ENCODE assay signal across 8 cellular contexts in the genomic region with DNA sequence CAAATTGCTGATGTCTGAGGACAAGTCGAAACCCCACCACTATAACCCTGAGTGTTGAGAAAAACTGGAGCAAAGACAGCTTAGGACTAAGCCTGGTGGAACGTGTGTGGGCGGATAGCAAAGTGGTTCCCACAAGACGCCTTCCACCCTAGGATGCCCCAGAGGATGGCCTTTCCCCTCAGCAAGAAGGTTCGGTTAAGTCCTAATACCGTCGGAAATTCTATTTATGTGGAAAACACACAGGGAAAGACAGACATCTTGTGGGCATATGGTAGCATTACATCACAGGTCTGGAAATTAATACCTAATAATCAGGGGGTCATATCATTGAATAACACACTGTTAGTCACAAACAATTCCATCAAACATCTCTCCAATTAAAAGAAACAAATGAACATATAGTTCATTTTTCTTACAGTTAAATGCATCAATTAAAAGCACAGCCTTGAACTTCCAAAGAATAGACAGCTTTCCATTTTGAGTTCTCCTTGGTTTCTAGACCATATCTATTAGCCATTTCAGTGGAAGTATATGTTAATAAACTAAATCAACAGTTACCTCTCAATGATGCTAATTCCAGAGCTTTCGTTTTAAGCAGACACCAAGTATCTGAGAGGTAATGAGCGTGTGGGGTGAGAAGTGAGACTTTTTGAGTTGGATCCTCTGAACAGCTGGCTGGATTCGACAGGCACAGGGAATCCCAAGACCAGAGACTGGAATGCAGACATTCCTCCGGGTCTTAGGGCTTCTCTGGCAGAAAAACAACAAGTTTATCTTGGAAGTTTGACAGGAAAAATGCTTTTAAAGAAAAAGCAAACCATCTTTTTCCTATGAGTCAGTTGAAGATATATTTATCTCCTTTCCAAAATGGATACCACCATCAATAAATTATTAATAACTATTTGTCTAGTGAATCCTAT. TPM values are rescaled to one million over a fixed set of nuclear protein-coding genes. Genes with fewer than 3 reads are reported as not detected.
DNase-seq lines count a peak whose midpoint lies in the region; ATAC-seq and TF ChIP-seq lines count a peak whose summit lies in the region.

No MANE protein-coding gene starts in this region.

- H3K27ac ChIP-seq in VCaP (no peak overlapping the region), thoracic aorta (no peak overlapping the region)

- peaks cover 18% of the 10 kb centered on the region for H3K4me1 Mint-ChIP-seq in activated T-cell treated with anti-CD3 and anti-CD28 coated beads, Interleukin-2, amount 50 U/mL, for 4 hours (ENCODE audit: low read depth)
- peaks cover 20 to 25% (median 22%) of the 10 kb centered on the region in 3 donors for H3K4me1 Mint-ChIP-seq in T-cell

- no peak overlapping the region for H3K4me3 ChIP-seq in thoracic aorta

- H3K27me3 Mint-ChIP-seq in activated T-cell treated with anti-CD3 and anti-CD28 coated beads, Interleukin-2, amount 50 U/mL, for 4 hours (ENCODE audit: low read depth): no peaks in the 10 kb centered on the region
- H3K27me3 Mint-ChIP-seq in T-cell: no peaks in the 10 kb centered on the region

- no peak overlapping the region for H3K27ac Mint-ChIP-seq in T-cell

- H3K9me3 ChIP-seq in thoracic aorta: no peaks in the 10 kb centered on the region

- no peaks in the 10 kb centered on the region for H3K36me3 ChIP-seq in thoracic aorta

- H3K36me3 Mint-ChIP-seq in activated T-cell treated with anti-CD3 and anti-CD28 coated beads, Interleukin-2, amount 50 U/mL, for 4 hours (ENCODE audit: insufficient read depth): peaks cover 8% of the 10 kb centered on the region
- peaks cover 20% of the 10 kb centered on the region for H3K36me3 Mint-ChIP-seq in T-cell

- no peak for DNase-seq in activated T-cell treated with anti-CD3 and anti-CD28 coated beads, Interleukin-2, amount 50 U/mL, for 4 hours
- DNase-seq in activated T-cell treated with anti-CD3 and anti-CD28 coated beads for 4 hours (no peak), NCI-H2029 (lab: John Stamatoyannopoulos, UW) (peak; percentile 51), iPS DF 4.7 (ENCODE audit: extremely low read depth, low spot score) (peak; percentile 51), thoracic aorta (ENCODE audit: low spot score) (no peak), T-cell (no peak)

- peak overlapping the region; percentile 5 for H3K4me3 Mint-ChIP-seq in activated T-cell treated with anti-CD3 and anti-CD28 coated beads, Interleukin-2, amount 50 U/mL, for 4 hours
- peak overlapping the region in 1 of 3 donors; percentile 22 for H3K4me3 Mint-ChIP-seq in T-cell

- TF ChIP-seq CTCF in VCaP (conservative IDR thresholded peaks at IDR 0.05) (peak; percentile 94), thoracic aorta (IDR thresholded peaks at IDR 0.05) (peak; percentile 73)

- H3K9me3 Mint-ChIP-seq in activated T-cell treated with anti-CD3 and anti-CD28 coated beads, Interleukin-2, amount 50 U/mL, for 4 hours: no peaks in the 10 kb centered on the region
- H3K9me3 Mint-ChIP-seq in T-cell: no peaks in the 10 kb centered on the region

- no peak for ATAC-seq in activated T-cell treated with anti-CD3 and anti-CD28 coated beads, Interleukin-2, amount 50 U/mL, for 4 hours
- ATAC-seq in thoracic aorta (ENCODE audit: insufficient number of reproducible peaks, low FRiP score, low read depth) (no peak), HG03442 (IDR thresholded peaks at IDR 0.05; ENCODE audit: unreplicated experiment) (no peak), T-cell (replicated peaks in 1 of 4) (no peak)

- CTCF ChIA-PET in T-cell (lab: Charles Lee): no interaction called here

- POLR2A ChIA-PET in T-cell (lab: Charles Lee): interaction anchor here in 1 of 2 donors (0.6 kb wide), 1 partner anchor 1262 kb away, joined by 7 read pairs; no protein-coding TSS in a partner anchor

- peaks cover 17 to 29% of the 10 kb centered on the region in 2 donors for H3K4me1 ChIP-seq in thoracic aorta (ENCODE audit: control insufficient read depth in 1 of 2, low read depth in 2 of 2)

- no peaks in the 10 kb centered on the region for H3K27me3 ChIP-seq in thoracic aorta (replicated peaks; ENCODE audit: insufficient read depth)

RNA-seq across cellular contexts. Expression of gene ICE1, which starts 2.9 kb away (rescaled TPM):
- 10 to 100 TPM; 40.2 to 42.0 (median 41.1) TPM for total RNA-seq in activated T-cell treated with anti-CD3 and anti-CD28 coated beads, Interleukin-2, amount 50 U/mL, for 4 hours
- total RNA-seq in thoracic aorta (10 to 100 TPM; 25.5 to 48.1 TPM), T-cell (10 to 100 TPM; 37.3 to 42.9 (median 40.5) TPM)

Comparison
In these comparisons a context has a peak if more than half of its experiments do, and no peak if none do; other contexts are left out.
1. DNase-seq: peak in NCI-H2029 (single experiment) and iPS DF 4.7 (single experiment); none in activated T-cell treated with anti-CD3 and anti-CD28 coated beads, Interleukin-2, amount 50 U/mL, for 4 hours (single experiment), activated T-cell treated with anti-CD3 and anti-CD28 coated beads for 4 hours (single experiment), thoracic aorta (single experiment) and T-cell (0 of 34).